ENCODE assay signal across 33 cellular contexts in genomic region chr16:64172191-64172590, GRCh38.
"Had no signal": no experiment of that assay in that cellular context is flagged by ENCODE, and none has a peak within 500 bp of the region (broad histone marks: within the 10 kb centered on the region; RNA-seq: fewer than 3 reads in every experiment).

No MANE protein-coding gene starts in this region.

- H3K4me3 Mint-ChIP-seq: activated CD4-positive, alpha-beta T cell treated with anti-CD3 and anti-CD28 coated beads for 36 hours; activated CD4-positive, alpha-beta T cell treated with anti-CD3 and anti-CD28 coated beads, Interleukin-2, amount 10 ng/mL, durations not matched to agents 7 days and 5 days; activated CD8-positive, alpha-beta T cell treated with anti-CD3 and anti-CD28 coated beads, Interleukin-2, amount 10 ng/mL, durations not matched to agents 7 days and 5 days; activated naive CD4-positive, alpha-beta T cell treated with anti-CD3 and anti-CD28 coated beads, Interleukin-2, amount 50 U/mL, for 24 hours; activated naive CD8-positive, alpha-beta T cell treated with anti-CD3 and anti-CD28 coated beads, Interleukin-2, amount 10 ng/mL, durations not matched to agents 7 days and 5 days; activated T-cell treated with anti-CD3 and anti-CD28 coated beads, Interleukin-2, amount 50 U/mL, for 24 hours; central memory CD8-positive, alpha-beta T cell; T-helper 1 cell treated with Interleukin-12 subunit alpha and Interleukin-12 subunit beta and Interleukin-4 antibody, amounts not matched to agents 30 μg/mL and 1 μg/mL, for 36 hours; T-helper 2 cell treated with Interferon-gamma antibody and Interleukin-4, amounts not matched to agents 5 μg/mL and 100 μg/mL, for 36 hours; WTC11 had no signal

- H3K4me1 Mint-ChIP-seq: activated CD4-positive, alpha-beta T cell treated with anti-CD3 and anti-CD28 coated beads for 36 hours; activated CD4-positive, alpha-beta T cell treated with anti-CD3 and anti-CD28 coated beads, Interleukin-2, amount 10 ng/mL, durations not matched to agents 7 days and 5 days; activated naive CD4-positive, alpha-beta T cell treated with anti-CD3 and anti-CD28 coated beads, Interleukin-2, amount 50 U/mL, for 24 hours; activated naive CD8-positive, alpha-beta T cell treated with anti-CD3 and anti-CD28 coated beads, Interleukin-2, amount 10 ng/mL, durations not matched to agents 7 days and 5 days; central memory CD8-positive, alpha-beta T cell; WTC11 had no signal

- H3K27me3 Mint-ChIP-seq: activated CD4-positive, alpha-beta T cell treated with anti-CD3 and anti-CD28 coated beads for 36 hours; activated CD4-positive, alpha-beta T cell treated with anti-CD3 and anti-CD28 coated beads, Interleukin-2, amount 10 ng/mL, durations not matched to agents 7 days and 5 days; activated naive CD4-positive, alpha-beta T cell treated with anti-CD3 and anti-CD28 coated beads, Interleukin-2, amount 50 U/mL, for 24 hours; activated naive CD8-positive, alpha-beta T cell treated with anti-CD3 and anti-CD28 coated beads, Interleukin-2, amount 10 ng/mL, durations not matched to agents 7 days and 5 days; activated T-cell treated with anti-CD3 and anti-CD28 coated beads, Interleukin-2, amount 50 U/mL, for 24 hours; central memory CD8-positive, alpha-beta T cell had no signal

- DNase-seq: activated CD4-positive, alpha-beta T cell treated with anti-CD3 and anti-CD28 coated beads for 36 hours; activated CD4-positive, alpha-beta T cell treated with anti-CD3 and anti-CD28 coated beads, Interleukin-2, amount 10 ng/mL, durations not matched to agents 7 days and 5 days; activated CD4-positive, alpha-beta T cell treated with anti-CD3 and anti-CD28 coated beads, Interleukin-2, amount 50 U/mL, for 48 hours; activated CD8-positive, alpha-beta T cell treated with anti-CD3 and anti-CD28 coated beads, Interleukin-2, amount 10 ng/mL, durations not matched to agents 7 days and 5 days; activated gamma-delta T cell; activated naive CD4-positive, alpha-beta T cell treated with Interleukin-2 at 50 U/mL for 16 hours; activated naive CD8-positive, alpha-beta T cell treated with anti-CD3 and anti-CD28 coated beads, Interleukin-2, amount 10 ng/mL, durations not matched to agents 7 days and 5 days; activated T-cell treated with anti-CD3 and anti-CD28 coated beads, Interleukin-2, amount 50 U/mL, for 24 hours; colonic mucosa; NCI-H1092 treated with DMSO at 0.1 percent for 48 hours; NCI-H1417; NCI-H146; NCI-H187; NCI-H2029 treated with DMSO at 0.1 percent for 48 hours; NCI-H2107; NCI-H2171; NCI-H510A; NK-92 treated with Interleukin-12 subunit alpha and Interleukin-12 subunit beta, amount 100 ng/mL, for 24 hours; OCI-M1; SHP77 had no signal

- ATAC-seq: activated CD4-positive, alpha-beta T cell treated with anti-CD3 and anti-CD28 coated beads for 36 hours; activated CD4-positive, CD25-positive, alpha-beta regulatory T cell treated with anti-CD3 and anti-CD28 coated beads, Interleukin-2, amount 50 U/mL, for 24 hours; activated CD8-positive, alpha-beta T cell treated with anti-CD3 and anti-CD28 coated beads, Interleukin-2, amount 10 ng/mL, durations not matched to agents 7 days and 5 days; Panc1; WTC11 had no signal

- H3K36me3 Mint-ChIP-seq: activated naive CD4-positive, alpha-beta T cell treated with anti-CD3 and anti-CD28 coated beads, Interleukin-2, amount 50 U/mL, for 24 hours; activated naive CD8-positive, alpha-beta T cell treated with anti-CD3 and anti-CD28 coated beads, Interleukin-2, amount 10 ng/mL, durations not matched to agents 7 days and 5 days had no signal

- H3K9me3 ChIP-seq: ascending aorta, colonic mucosa had no signal

- H3K27ac ChIP-seq: ascending aorta, cardiac muscle cell, colonic mucosa, SJCRH30, SK-N-MC had no signal

- H3K27me3 ChIP-seq: ascending aorta, cardiac muscle cell, colonic mucosa, SJCRH30 had no signal

- H3K36me3 ChIP-seq: ascending aorta, cardiac muscle cell, colonic mucosa, SJCRH30 had no signal

- H3K4me1 ChIP-seq: ascending aorta, colonic mucosa had no signal

- H3K4me3 ChIP-seq: ascending aorta, cardiac muscle cell, colonic mucosa, SJCRH30, SK-N-MC had no signal

- FAIRE-seq: TTC549 had no signal

- H3K27ac Mint-ChIP-seq: activated CD4-positive, alpha-beta T cell treated with anti-CD3 and anti-CD28 coated beads for 36 hours; activated CD4-positive, alpha-beta T cell treated with anti-CD3 and anti-CD28 coated beads, Interleukin-2, amount 10 ng/mL, durations not matched to agents 7 days and 5 days; activated CD8-positive, alpha-beta T cell treated with anti-CD3 and anti-CD28 coated beads, Interleukin-2, amount 10 ng/mL, durations not matched to agents 7 days and 5 days; activated naive CD4-positive, alpha-beta T cell treated with anti-CD3 and anti-CD28 coated beads, Interleukin-2, amount 50 U/mL, for 24 hours; activated naive CD8-positive, alpha-beta T cell treated with anti-CD3 and anti-CD28 coated beads, Interleukin-2, amount 10 ng/mL, durations not matched to agents 7 days and 5 days; activated T-cell treated with anti-CD3 and anti-CD28 coated beads, Interleukin-2, amount 50 U/mL, for 24 hours; activated T-helper 2 cell treated with anti-CD3 and anti-CD28 coated beads, Interferon-gamma antibody, Interleukin-2, Interleukin-4, amounts not matched to agents 10 μg/mL and 5 μg/mL and 100 μg/mL, durations not matched to agents 14 hours and 24 hours and 36 hours; T-helper 1 cell treated with Interleukin-12 subunit alpha and Interleukin-12 subunit beta and Interleukin-4 antibody, amounts not matched to agents 30 μg/mL and 1 μg/mL, for 36 hours; T-helper 2 cell treated with Interferon-gamma antibody and Interleukin-4, amounts not matched to agents 5 μg/mL and 100 μg/mL, for 36 hours; WTC11 had no signal
